Comparison of ENCODE assay signal across 9 cellular contexts in genomic region chr11:11842426-11843008, GRCh38. TPM values are rescaled to one million over a fixed set of nuclear protein-coding genes. Genes with fewer than 3 reads are reported as not detected.
DNase-seq lines count a peak whose midpoint lies in the region; ATAC-seq and TF ChIP-seq lines count a peak whose summit lies in the region.
"Had no signal": no experiment of that assay in that cellular context is flagged by ENCODE, and none has a peak within 500 bp of the region (broad histone marks: within the 10 kb centered on the region; RNA-seq: fewer than 3 reads in every experiment).

No MANE protein-coding gene starts in this region.

- peak; percentile 85 for DNase-seq in AG10803 (ENCODE audit: low read depth)
- peak; percentile 71 for DNase-seq in NCI-H526 treated with DMSO at 0.1 percent for 48 hours (lab: John Stamatoyannopoulos, UW)
- peak; percentile 77 for DNase-seq in activated CD8-positive, alpha-beta T cell treated with anti-CD3 and anti-CD28 coated beads for 36 hours
- DNase-seq in esophagus muscularis mucosa (ENCODE audit: extremely low spot score) = no peak
- peak in 7 of 9 donors; percentile 66 to 81 (median 75) for DNase-seq in naive thymus-derived CD4-positive, alpha-beta T cell

- under 1% methylated on average over 17 of the region's 17 CpGs for WGBS in esophagus muscularis mucosa

- H3K4me1 ChIP-seq in esophagus muscularis mucosa = peaks cover 36 to 50% (median 45%) of the 10 kb centered on the region in 4 donors
- peaks cover 27 to 37% of the 10 kb centered on the region in 2 donors for H3K4me1 ChIP-seq in naive thymus-derived CD4-positive, alpha-beta T cell (ENCODE audit: control insufficient read depth in 2 of 2, insufficient read depth in 2 of 2, low read length in 2 of 2)
- H3K4me1 ChIP-seq in stomach smooth muscle (ENCODE audit: control insufficient read depth, insufficient read depth, low read length) = peaks cover 11% of the 10 kb centered on the region

- ATAC-seq in GM18870 (IDR thresholded peaks at IDR 0.05; ENCODE audit: unreplicated experiment) (peak; percentile 28), HG03108 (IDR thresholded peaks at IDR 0.05; ENCODE audit: unreplicated experiment) (peak; percentile 38)
- ATAC-seq in activated CD8-positive, alpha-beta T cell treated with anti-CD3 and anti-CD28 coated beads for 36 hours = peak; percentile 61
- ATAC-seq in naive thymus-derived CD4-positive, alpha-beta T cell = peak; percentile 73

- no peaks in the 10 kb centered on the region for H3K36me3 ChIP-seq in esophagus muscularis mucosa
- peaks cover 0 to 6% (median 0%) of the 10 kb centered on the region in 3 experiments for H3K36me3 ChIP-seq in naive thymus-derived CD4-positive, alpha-beta T cell (ENCODE audit: control insufficient read depth in 2 of 3, insufficient read depth in 3 of 3, low read length in 3 of 3)
- no peaks in the 10 kb centered on the region for H3K36me3 ChIP-seq in stomach smooth muscle (ENCODE audit: control insufficient read depth in 2 of 2, insufficient read depth in 2 of 2, low read length in 2 of 2)

- H3K9me3 Mint-ChIP-seq in activated CD8-positive, alpha-beta T cell treated with anti-CD3 and anti-CD28 coated beads for 36 hours = no peaks in the 10 kb centered on the region
- H3K9me3 Mint-ChIP-seq in naive thymus-derived CD4-positive, alpha-beta T cell = peaks cover 0 to 2% (median 0%) of the 10 kb centered on the region in 11 donors
- H3K9me3 Mint-ChIP-seq: T-helper 1 cell treated with Interleukin-12 subunit alpha and Interleukin-12 subunit beta and Interleukin-4 antibody, amounts not matched to agents 30 μg/mL and 1 μg/mL, for 36 hours had no signal

- H3K27ac Mint-ChIP-seq in activated CD8-positive, alpha-beta T cell treated with anti-CD3 and anti-CD28 coated beads for 36 hours = no peak overlapping the region
- H3K27ac Mint-ChIP-seq in naive thymus-derived CD4-positive, alpha-beta T cell = no peak overlapping the region
- H3K27ac Mint-ChIP-seq: T-helper 1 cell treated with Interleukin-12 subunit alpha and Interleukin-12 subunit beta and Interleukin-4 antibody, amounts not matched to agents 30 μg/mL and 1 μg/mL, for 36 hours had no signal

- H3K9me3 ChIP-seq in esophagus muscularis mucosa = no peaks in the 10 kb centered on the region
- no peaks in the 10 kb centered on the region for H3K9me3 ChIP-seq in naive thymus-derived CD4-positive, alpha-beta T cell (ENCODE audit: control insufficient read depth in 2 of 3, low read length in 3 of 3)
- no peaks in the 10 kb centered on the region for H3K9me3 ChIP-seq in stomach smooth muscle (ENCODE audit: control insufficient read depth in 2 of 2, low read length in 2 of 2)

- TF ChIP-seq EP300 in esophagus muscularis mucosa (IDR thresholded peaks at IDR 0.05) = no peak

- H3K4me3 ChIP-seq in AG10803 (ENCODE audit: low read length) (peak overlapping the region; percentile 76), esophagus muscularis mucosa (peak overlapping the region; percentile 81 to 90 (median 83)), stomach smooth muscle (ENCODE audit: low read length in 2 of 2) (peak overlapping the region; percentile 79 to 89)
- peak overlapping the region; percentile 76 for H3K4me3 ChIP-seq in naive thymus-derived CD4-positive, alpha-beta T cell (ENCODE audit: low read length)

- TF ChIP-seq CTCF in AG10803 (conservative IDR thresholded peaks at IDR 0.05; ENCODE audit: low read length) (no peak), esophagus muscularis mucosa (IDR thresholded peaks at IDR 0.05) (no peak)
- no peak for TF ChIP-seq CTCF in activated CD8-positive, alpha-beta T cell treated with anti-CD3 and anti-CD28 coated beads for 36 hours (IDR thresholded peaks at IDR 0.05)

- H3K4me3 Mint-ChIP-seq in activated CD8-positive, alpha-beta T cell treated with anti-CD3 and anti-CD28 coated beads for 36 hours = no peak overlapping the region
- no peak overlapping the region for H3K4me3 Mint-ChIP-seq in naive thymus-derived CD4-positive, alpha-beta T cell
- H3K4me3 Mint-ChIP-seq: T-helper 1 cell treated with Interleukin-12 subunit alpha and Interleukin-12 subunit beta and Interleukin-4 antibody, amounts not matched to agents 30 μg/mL and 1 μg/mL, for 36 hours had no signal

- POLR2A ChIA-PET in activated CD8-positive, alpha-beta T cell treated with anti-CD3 and anti-CD28 coated beads for 36 hours (lab: Charles Lee) = interaction anchor here (0.6 to 3.5 kb wide), 8 partner anchors 9 to 1559 kb away, joined by 3 to 16 read pairs (median 4); no protein-coding TSS in a partner anchor
- POLR2A ChIA-PET in naive thymus-derived CD4-positive, alpha-beta T cell (lab: Charles Lee) = interaction anchor here (0.6 to 4.2 kb wide), 15 partner anchors 8 to 1086 kb away, joined by 3 to 35 read pairs (median 4); partner anchors contain the start of genes EIF4G2 and ZBED5

- peaks cover 28% of the 10 kb centered on the region for H3K4me1 Mint-ChIP-seq in activated CD8-positive, alpha-beta T cell treated with anti-CD3 and anti-CD28 coated beads for 36 hours (ENCODE audit: low read depth)
- H3K4me1 Mint-ChIP-seq in naive thymus-derived CD4-positive, alpha-beta T cell = peaks cover 0 to 32% (median 3%) of the 10 kb centered on the region in 7 donors

- H3K27me3 ChIP-seq in esophagus muscularis mucosa (no peaks in the 10 kb centered on the region), stomach smooth muscle (ENCODE audit: control insufficient read depth in 1 of 2, insufficient read depth in 2 of 2, low read length in 2 of 2) (no peaks in the 10 kb centered on the region)
- H3K27me3 ChIP-seq in naive thymus-derived CD4-positive, alpha-beta T cell (ENCODE audit: control insufficient read depth in 2 of 2, insufficient read depth in 2 of 2, low read length in 2 of 2) = no peaks in the 10 kb centered on the region

- CTCF ChIA-PET in activated CD8-positive, alpha-beta T cell treated with anti-CD3 and anti-CD28 coated beads for 36 hours (lab: Charles Lee) = interaction anchor here (0.7 to 3.8 kb wide), 8 partner anchors 12 to 1460 kb away, joined by 3 to 13 read pairs (median 4); no protein-coding TSS in a partner anchor
- CTCF ChIA-PET in naive thymus-derived CD4-positive, alpha-beta T cell (lab: Charles Lee) = interaction anchor here (0.8 to 2.6 kb wide), 4 partner anchors 12 to 1092 kb away, joined by 3 to 8 read pairs (median 4); partner anchors contain the start of gene CTR9

- peaks cover 6% of the 10 kb centered on the region for H3K27me3 Mint-ChIP-seq in activated CD8-positive, alpha-beta T cell treated with anti-CD3 and anti-CD28 coated beads for 36 hours
- H3K27me3 Mint-ChIP-seq in naive thymus-derived CD4-positive, alpha-beta T cell = peaks cover 0 to 11% (median 10%) of the 10 kb centered on the region in 5 donors

- peak; percentile 23 for TF ChIP-seq POLR2A in esophagus muscularis mucosa (IDR thresholded peaks at IDR 0.05; ENCODE audit: low read depth)

- H3K27ac ChIP-seq in esophagus muscularis mucosa (replicated peaks in 1 of 4) (peak overlapping the region; percentile 96 to 99 (median 98)), stomach smooth muscle (ENCODE audit: low read length) (peak overlapping the region; percentile 94)
- peak overlapping the region; percentile 100 for H3K27ac ChIP-seq in naive thymus-derived CD4-positive, alpha-beta T cell (ENCODE audit: low read depth, low read length)

- H3K36me3 Mint-ChIP-seq in activated CD8-positive, alpha-beta T cell treated with anti-CD3 and anti-CD28 coated beads for 36 hours (ENCODE audit: low read depth) = no peaks in the 10 kb centered on the region
- no peaks in the 10 kb centered on the region for H3K36me3 Mint-ChIP-seq in naive thymus-derived CD4-positive, alpha-beta T cell

- intact Hi-C loops in activated CD8-positive, alpha-beta T cell treated with anti-CD3 and anti-CD28 coated beads for 36 hours (cut with micrococcal nuclease) = no loop called here
- intact Hi-C loops in esophagus muscularis mucosa (cut with DNase I) = loop anchor here (10.0 kb wide), 1 partner anchor 62 kb away; no protein-coding TSS in a partner anchor
- intact Hi-C loops in naive thymus-derived CD4-positive, alpha-beta T cell (cut with micrococcal nuclease) = loop anchor here (1.0 to 10.0 kb wide), 24 partner anchors 14 to 1825 kb away; partner anchors contain the start of genes AMPD3 (in 2 of the 2), BMAL1 (in 2 of the 2), BTBD10 (in 2 of the 2) and CTR9 (in 2 of the 2)

- peak overlapping the region; percentile 91 to 93 for H3K9ac ChIP-seq in stomach smooth muscle (ENCODE audit: low read length in 2 of 2)

RNA-seq across cellular contexts. Expression of gene USP47, which starts 0.7 kb away (rescaled TPM):
- 10 to 100 TPM; 37.8 to 39.7 TPM for total RNA-seq in activated CD8-positive, alpha-beta T cell treated with anti-CD3 and anti-CD28 coated beads for 36 hours
- total RNA-seq in esophagus muscularis mucosa = 100 to 1,000 TPM in 2 of 4 donors, 10 to 100 TPM in 2; 86.2 to 112 (median 96.5) TPM
- total RNA-seq in naive thymus-derived CD4-positive, alpha-beta T cell = 10 to 100 TPM; 45.6 to 71.8 (median 59.1) TPM
- polyA plus RNA-seq in naive thymus-derived CD4-positive, alpha-beta T cell = 10 to 100 TPM; 42.1 to 72.4 TPM
